Comparison of ENCODE assay signal across 1 cellular context in genomic region chr3:98022978-98023820, GRCh38.
TF ChIP-seq lines count a peak whose summit lies in the region.

No MANE protein-coding gene starts in this region.

TF ChIP-seq in IMR-90, 13 proteins besides CTCF, POLR2A, EP300 and RAD21:
- no peak for TF ChIP-seq MAZ (IDR thresholded peaks at IDR 0.05; ENCODE audit: borderline replicate concordance, low read depth, low read length)
- no peak for TF ChIP-seq CHD1 (IDR thresholded peaks at IDR 0.05; ENCODE audit: low read depth, low read length)
- TF ChIP-seq MXI1 (IDR thresholded peaks at IDR 0.05; ENCODE audit: borderline replicate concordance, low read depth, low read length) = no peak
- no peak for TF ChIP-seq ELK1 (IDR thresholded peaks at IDR 0.05; ENCODE audit: borderline replicate concordance, low read depth, low read length)
- TF ChIP-seq MAFK (IDR thresholded peaks at IDR 0.05; ENCODE audit: low read depth, low read length) = no peak
- TF ChIP-seq RFX5 (IDR thresholded peaks at IDR 0.05; ENCODE audit: low read depth, low read length) = no peak
- no peak for TF ChIP-seq CEBPB (IDR thresholded peaks at IDR 0.05; ENCODE audit: low read depth, low read length)
- peak; percentile 96 for TF ChIP-seq SMC3 (IDR thresholded peaks at IDR 0.05; ENCODE audit: low read depth, low read length)
